In the genomic region with DNA sequence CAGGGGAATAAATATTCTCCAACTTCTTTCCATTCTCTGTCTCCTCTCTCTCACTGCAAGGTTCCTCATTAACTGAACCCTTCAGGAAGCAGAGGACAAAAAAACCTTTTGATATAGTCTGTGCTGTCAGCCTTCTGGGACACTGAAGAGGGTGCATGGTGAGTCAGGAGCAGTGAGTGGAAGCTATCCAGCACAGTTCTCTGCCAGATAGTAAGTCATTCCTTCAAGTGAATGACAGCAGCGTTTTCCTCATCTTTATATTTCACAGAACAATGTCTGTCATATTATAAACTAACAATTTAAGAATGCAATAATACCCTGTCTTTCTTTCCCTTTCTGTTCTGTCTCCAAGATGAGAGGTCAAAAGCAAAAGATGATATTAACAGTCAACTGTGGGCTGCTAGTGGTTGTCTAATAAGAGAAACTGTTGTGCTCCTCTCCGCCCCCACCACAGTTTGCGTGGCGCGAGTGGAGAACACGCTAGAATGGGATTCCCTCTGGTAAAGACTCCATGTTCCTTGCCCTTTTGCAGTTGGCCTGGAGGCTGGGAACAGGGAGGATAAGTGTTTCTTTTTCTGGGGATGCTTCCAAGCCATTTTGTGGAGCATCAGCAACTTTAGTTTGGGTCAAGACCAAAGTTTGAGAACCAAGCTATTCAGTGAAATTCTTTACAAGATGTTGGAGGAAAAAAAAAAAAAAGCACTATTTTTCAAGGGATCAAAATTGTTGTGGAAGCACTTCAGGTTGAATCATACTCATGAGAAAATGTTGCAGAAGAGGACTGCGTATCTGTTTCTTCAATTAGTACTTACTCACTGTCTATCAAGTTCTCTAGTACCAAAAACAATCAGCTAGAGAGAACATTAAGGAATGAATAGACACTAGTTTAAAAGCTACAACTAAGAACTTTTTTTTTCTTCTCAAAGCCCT, we compare ENCODE assay signal across 1 cellular context.
TF ChIP-seq lines count a peak whose summit lies in the region.

No MANE protein-coding gene starts in this region.

TF ChIP-seq in HepG2, 621 proteins besides CTCF, POLR2A, EP300 and RAD21 (continued from another document):
- no peak for TF ChIP-seq CHD4 (IDR thresholded peaks at IDR 0.05; ENCODE audit: borderline replicate concordance, low read length)
- TF ChIP-seq BRD4 (CRISPR knock-in tag; IDR thresholded peaks at IDR 0.05) = no peak
- TF ChIP-seq POLR2AphosphoS5 (IDR thresholded peaks at IDR 0.05; ENCODE audit: low read depth, low read length) = no peak
- TF ChIP-seq ARNTL (CRISPR knock-in tag; IDR thresholded peaks at IDR 0.05) = no peak
- TF ChIP-seq CREM (IDR thresholded peaks at IDR 0.05) = no peak
- no peak for TF ChIP-seq CREM (CRISPR knock-in tag; IDR thresholded peaks at IDR 0.05)
- no peak for TF ChIP-seq ZNF432 (CRISPR knock-in tag; IDR thresholded peaks at IDR 0.05; ENCODE audit: borderline replicate concordance)
- TF ChIP-seq ZNF441 (CRISPR knock-in tag; IDR thresholded peaks at IDR 0.05; ENCODE audit: borderline replicate concordance) = no peak
- no peak for TF ChIP-seq SNRNP70 (IDR thresholded peaks at IDR 0.05; ENCODE audit: low read depth, low read length)
- no peak for TF ChIP-seq PHF5A (CRISPR knock-in tag; IDR thresholded peaks at IDR 0.05; ENCODE audit: low read depth, unreplicated experiment)
- no peak for TF ChIP-seq ZNF776 (CRISPR knock-in tag; IDR thresholded peaks at IDR 0.05)
- TF ChIP-seq ZNF678 (CRISPR knock-in tag; IDR thresholded peaks at IDR 0.05) = no peak
- no peak for TF ChIP-seq ISL2 (CRISPR knock-in tag; IDR thresholded peaks at IDR 0.05)
